8 cellular contexts compared by ENCODE assay signal in genomic region chr19:13093407-13094284, GRCh38. TPM values are rescaled to one million over a fixed set of nuclear protein-coding genes. Genes with fewer than 3 reads are reported as not detected.
A peak's percentile ranks its signal among the peaks of the same experiment; 100 is the strongest.
DNase-seq lines count a peak whose midpoint lies in the region; ATAC-seq and TF ChIP-seq lines count a peak whose summit lies in the region.

No MANE protein-coding gene starts in this region.

- peaks cover 3% of the 10 kb centered on the region; the same call in 1 of the 2 replicates for H3K36me3 ChIP-seq in BLaER1
- H3K36me3 ChIP-seq in left lung, result peaks cover 0 to 24% of the 10 kb centered on the region in 2 donors

- H3K27ac Mint-ChIP-seq in H9, result no peak overlapping the region
- peak overlapping the region; percentile 61 for H3K27ac Mint-ChIP-seq in chondrocyte (ENCODE audit: unreplicated experiment)

- H3K4me1 ChIP-seq in BLaER1 (peaks cover 89% of the 10 kb centered on the region), H9 (ENCODE audit: insufficient read depth, low read length) (0 out of 2 replicates have a peak, but pooled peaks cover 2% of the 10 kb centered on the region), left lung (peaks cover 36 to 54% of the 10 kb centered on the region in 2 donors)

- H2BK20ac ChIP-seq in H9 (ENCODE audit: low read depth, low read length, poor library complexity, severe bottlenecking), result no peak overlapping the region

- no peak overlapping the region for H3K56ac ChIP-seq in H9 (ENCODE audit: insufficient read length, low read depth, low read length)

- H3K4ac ChIP-seq in H9 (ENCODE audit: low read depth, low read length), result no peak overlapping the region

- intact Hi-C loops in left lung (cut with DNase I), result loop anchor here (5.0 to 10.0 kb wide), 2 partner anchors 106 to 109 kb away; no protein-coding TSS in a partner anchor

- H3K27me3 ChIP-seq in BLaER1, result peaks cover 17% of the 10 kb centered on the region; the same call in 1 of the 2 replicates
- H3K27me3 ChIP-seq in H9 (ENCODE audit: insufficient read depth, low read length), result peaks cover 21% of the 10 kb centered on the region; the same call in 1 of the 2 replicates
- peaks cover 0 to 12% of the 10 kb centered on the region in 2 donors for H3K27me3 ChIP-seq in left lung

- H3K18ac ChIP-seq in H9 (ENCODE audit: insufficient read length, low read depth, low read length), result no peak overlapping the region

- H3K27me3 Mint-ChIP-seq in H9 (ENCODE audit: low read depth), result peaks cover 75% of the 10 kb centered on the region
- H3K27me3 Mint-ChIP-seq in chondrocyte (ENCODE audit: low read depth), result peaks cover 10% of the 10 kb centered on the region

- H4K5ac ChIP-seq in H9 (ENCODE audit: insufficient read length, low read depth, low read length), result no peak overlapping the region

- no peak overlapping the region for H2BK120ac ChIP-seq in H9 (ENCODE audit: low read depth, low read length, poor library complexity, severe bottlenecking)

- H3K36me3 Mint-ChIP-seq in H9 (ENCODE audit: insufficient read depth in 1 of 3, low read depth in 3 of 3) (no peaks in the 10 kb centered on the region), chondrocyte (ENCODE audit: low read depth) (peaks cover 8% of the 10 kb centered on the region)

- no peak overlapping the region for H2BK12ac ChIP-seq in H9 (ENCODE audit: insufficient read length, low read depth, low read length)

- ATAC-seq in left lung, result peak; percentile 70
- ATAC-seq in GM21526 (IDR thresholded peaks at IDR 0.05; ENCODE audit: low FRiP score, unreplicated experiment), result no peak

- no peak overlapping the region for H3K14ac ChIP-seq in H9 (ENCODE audit: insufficient read depth, low read length)

- no peaks in the 10 kb centered on the region for H3K79me1 ChIP-seq in H9 (ENCODE audit: insufficient read depth, low read depth, low read length, poor library complexity, severe bottlenecking)

- H3K4me3 Mint-ChIP-seq in H9, result no peak overlapping the region
- no peak overlapping the region for H3K4me3 Mint-ChIP-seq in chondrocyte (ENCODE audit: unreplicated experiment)

- peaks cover 9% of the 10 kb centered on the region for H3K23me2 ChIP-seq in H9 (ENCODE audit: insufficient read length, low read depth, low read length, poor library complexity, severe bottlenecking)

- no peak overlapping the region for H4K8ac ChIP-seq in H9 (replicated peaks; ENCODE audit: insufficient read length, low read depth, low read length)

- no peak overlapping the region for H3K23ac ChIP-seq in H9 (ENCODE audit: insufficient read length, low read depth, low read length)

- peak overlapping the region; percentile 80 for H3K9ac ChIP-seq in BLaER1
- no peak overlapping the region for H3K9ac ChIP-seq in H9 (ENCODE audit: extremely low read depth, insufficient read length, low read length)

- H3K79me2 ChIP-seq in H9 (ENCODE audit: insufficient read depth, low read length), result no peaks in the 10 kb centered on the region

- DNase-seq in H9 (peak; percentile 90), NCI-H345 treated with DMSO at 0.1 percent for 48 hours (lab: John Stamatoyannopoulos, UW; ENCODE audit: unreplicated experiment) (peak; percentile 18), chondrocyte (ENCODE audit: low spot score) (no peak), left lung (peak; percentile 83 to 94)
- DNase-seq in activated CD4-positive, alpha-beta T cell treated with anti-CD3 and anti-CD28 coated beads for 24 hours (ENCODE audit: low read depth in 2 of 2), result peak; percentile 76 to 77
- peak; percentile 81 to 84 for DNase-seq in stimulated activated CD4-positive, alpha-beta T cell treated with anti-CD3 and anti-CD28 coated beads, Interleukin-2, amount 100 ng/mL, for 24 hours

- H2BK5ac ChIP-seq in H9 (ENCODE audit: insufficient read length, low read length), result no peak overlapping the region

- H3K9me3 ChIP-seq in BLaER1 (no peaks in the 10 kb centered on the region), H9 (ENCODE audit: control insufficient read depth, low read depth, low read length) (no peaks in the 10 kb centered on the region), left lung (no peaks in the 10 kb centered on the region)

- peaks cover 0 to 3% of the 10 kb centered on the region in 2 experiments; a peak in 1 of 5 replicates for H3K9me3 Mint-ChIP-seq in H9
- H3K9me3 Mint-ChIP-seq in chondrocyte (ENCODE audit: low read depth), result no peaks in the 10 kb centered on the region

- H3K4me1 Mint-ChIP-seq in H9, result peaks cover 32 to 49% of the 10 kb centered on the region in 2 experiments
- H3K4me1 Mint-ChIP-seq in chondrocyte (ENCODE audit: low read depth), result peaks cover 62% of the 10 kb centered on the region

- no peak overlapping the region for H2AFZ ChIP-seq in H9 (ENCODE audit: low read length)

- WGBS in H9 (ENCODE audit: extremely low coverage, insufficient read length, low lambda C conversion rate), result no CpG with 5 or more reads among the region's 12 CpGs

- no peak overlapping the region for H3T11ph ChIP-seq in H9 (ENCODE audit: low read length)

- no peak overlapping the region for H2AK5ac ChIP-seq in H9 (ENCODE audit: insufficient read length, low read length)

- no peak overlapping the region for H2BK15ac ChIP-seq in H9 (ENCODE audit: low read depth, low read length)

- no peak overlapping the region for H4K91ac ChIP-seq in H9 (ENCODE audit: insufficient read length, low read depth, low read length)

- peaks cover 19% of the 10 kb centered on the region for H4K20me1 ChIP-seq in BLaER1
- H4K20me1 ChIP-seq in H9 (ENCODE audit: control insufficient read depth, insufficient read depth, insufficient read length), result no peaks in the 10 kb centered on the region

- H3K4me2 ChIP-seq in BLaER1 (peak overlapping the region; percentile 99), H9 (ENCODE audit: insufficient read depth, insufficient read length, low read length) (no peak overlapping the region)

- TF ChIP-seq CTCF in H9 (conservative IDR thresholded peaks at IDR 0.05) (peak; percentile 98), chondrocyte (IDR thresholded peaks at IDR 0.05) (peak; percentile 97), left lung (IDR thresholded peaks at IDR 0.05) (peak; percentile 95 to 99)

- H3K27ac ChIP-seq in BLaER1 (peak overlapping the region; percentile 81), H9 (ENCODE audit: insufficient read length, low read depth, low read length) (no peak overlapping the region), left lung (peak overlapping the region; percentile 85 to 98)

- H3K4me3 ChIP-seq in BLaER1 (peak overlapping the region; percentile 89; the same call in 1 of the 2 replicates), left lung (no peak overlapping the region)

RNA-seq across cellular contexts. Expression of gene LYL1, which starts 9.0 kb away (rescaled TPM):
- 0.63 and 0.86 TPM in 2 replicates for total RNA-seq in H9 (2021)
- total RNA-seq in chondrocyte, result 0.38 to 0.47 TPM in 2 of 3 replicates, not detected in the other
- 10 to 100 TPM; 15.4 to 32.9 TPM for total RNA-seq in left lung

RNA-seq across cellular contexts. Expression of gene TRMT1, which starts 22.9 kb away (rescaled TPM):
- total RNA-seq in H9 (2021) (92.8 and 95.7 TPM in 2 replicates), chondrocyte (25.4 to 35.8 TPM (median 28.9 TPM) in 3 replicates), left lung (10 to 100 TPM; 24.2 to 46.2 TPM)

RNA-seq across cellular contexts. Expression of gene NACC1, which starts 24.4 kb away (rescaled TPM):
- 198 and 210 TPM in 2 replicates for total RNA-seq in H9 (2021)
- 45.2 to 49.5 TPM (median 47.3 TPM) in 3 replicates for total RNA-seq in chondrocyte
- 10 to 100 TPM; 65.1 to 92.5 TPM for total RNA-seq in left lung

RNA-seq across cellular contexts. Expression of gene STX10, which starts 56.5 kb away (rescaled TPM):
- total RNA-seq in H9 (2021) (39.4 and 40.5 TPM in 2 replicates), chondrocyte (42.9 to 53.0 TPM (median 45.6 TPM) in 3 replicates), left lung (10 to 100 TPM; 64.0 to 94.8 TPM)

RNA-seq across cellular contexts. Expression of gene IER2, which starts 56.6 kb away (rescaled TPM):
- total RNA-seq in H9 (2021) (160 and 165 TPM in 2 replicates), chondrocyte (38.4 to 67.1 TPM (median 58.5 TPM) in 3 replicates), left lung (10 to 100 TPM; 70.1 to 99.4 TPM)
